23 cellular contexts compared by ENCODE assay signal in the genomic region with DNA sequence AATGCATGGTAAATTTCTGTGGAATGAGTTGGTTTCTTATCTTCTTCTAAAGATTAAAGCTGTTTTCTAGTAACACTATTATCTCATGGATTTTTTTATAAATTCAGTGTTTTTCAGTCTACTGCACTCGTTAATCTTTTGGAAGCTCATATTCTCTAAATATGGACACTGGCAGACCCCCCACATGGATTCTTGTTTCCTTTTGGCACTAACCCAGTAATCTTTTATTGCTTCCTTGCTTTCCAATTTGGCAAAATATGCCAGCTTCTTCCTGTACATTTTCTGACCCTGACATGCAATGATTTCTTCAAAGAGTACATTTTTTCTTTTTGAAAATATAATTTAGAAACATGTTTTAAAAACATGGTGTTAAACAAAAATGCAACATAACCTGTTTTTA.
"Had no signal": no experiment of that assay in that cellular context is flagged by ENCODE, and none has a peak within 500 bp of the region (broad histone marks: within the 10 kb centered on the region; RNA-seq: fewer than 3 reads in every experiment).

No MANE protein-coding gene starts in this region.

- H3K4me1 ChIP-seq: breast epithelium, tibial artery, vagina had no signal

- H3K4me2 ChIP-seq: hepatocyte had no signal

- H3K27me3 ChIP-seq: breast epithelium, hepatocyte, tibial artery, vagina had no signal

- H3K4me3 ChIP-seq: breast epithelium, hepatocyte, mucosa of descending colon, tibial artery, vagina had no signal

- H3K36me3 ChIP-seq: breast epithelium, tibial artery, vagina had no signal

- ATAC-seq: activated CD4-positive, CD25-positive, alpha-beta regulatory T cell treated with anti-CD3 and anti-CD28 coated beads, Interleukin-2, amount 50 U/mL, for 24 hours; esophagus mucosa; mucosa of descending colon had no signal

- H2AFZ ChIP-seq: hepatocyte had no signal

- DNase-seq: activated CD4-positive, alpha-beta T cell treated with anti-CD3 and anti-CD28 coated beads, Interleukin-2, amount 50 U/mL, for 1 hour; activated CD8-positive, alpha-beta memory T cell treated with anti-CD3 and anti-CD28 coated beads for 24 hours; activated CD8-positive, alpha-beta memory T cell treated with anti-CD3 and anti-CD28 coated beads, Interleukin-2, amount 50 U/mL, for 48 hours; activated effector memory CD4-positive, alpha-beta T cell treated with Interleukin-2 at 50 U/mL for 16 hours; activated naive CD4-positive, alpha-beta T cell treated with anti-CD3 and anti-CD28 coated beads, Interleukin-2, amount 50 U/mL, for 16 hours; activated T-cell treated with anti-CD3 and anti-CD28 coated beads, Interleukin-2, amount 50 U/mL, for 48 hours; cortex of kidney; effector CD4-positive, alpha-beta T cell; mesenchymal stem cell; mucosa of descending colon; naive B cell; retina; stimulated activated CD4-positive, alpha-beta T cell treated with anti-CD3 and anti-CD28 coated beads, Interleukin-12 subunit alpha, Interleukin-12 subunit beta, amount 100 ng/mL, for 4 hours; stimulated activated CD4-positive, alpha-beta T cell treated with anti-CD3 and anti-CD28 coated beads, Interleukin-1b, Interleukin-23, amount 100 ng/mL, for 48 hours; stimulated activated CD8-positive, alpha-beta memory T cell treated with anti-CD3 and anti-CD28 coated beads, Interleukin-4, amount 100 ng/mL, for 48 hours; stimulated activated naive CD4-positive, alpha-beta T cell; T1000; tibial artery had no signal

- H3K79me2 ChIP-seq: hepatocyte had no signal

- H3K27ac ChIP-seq: breast epithelium, hepatocyte, tibial artery, vagina had no signal

- H3K9me3 ChIP-seq: breast epithelium, mucosa of descending colon, tibial artery, vagina had no signal
